1 cellular context compared by ENCODE assay signal in the genomic region with DNA sequence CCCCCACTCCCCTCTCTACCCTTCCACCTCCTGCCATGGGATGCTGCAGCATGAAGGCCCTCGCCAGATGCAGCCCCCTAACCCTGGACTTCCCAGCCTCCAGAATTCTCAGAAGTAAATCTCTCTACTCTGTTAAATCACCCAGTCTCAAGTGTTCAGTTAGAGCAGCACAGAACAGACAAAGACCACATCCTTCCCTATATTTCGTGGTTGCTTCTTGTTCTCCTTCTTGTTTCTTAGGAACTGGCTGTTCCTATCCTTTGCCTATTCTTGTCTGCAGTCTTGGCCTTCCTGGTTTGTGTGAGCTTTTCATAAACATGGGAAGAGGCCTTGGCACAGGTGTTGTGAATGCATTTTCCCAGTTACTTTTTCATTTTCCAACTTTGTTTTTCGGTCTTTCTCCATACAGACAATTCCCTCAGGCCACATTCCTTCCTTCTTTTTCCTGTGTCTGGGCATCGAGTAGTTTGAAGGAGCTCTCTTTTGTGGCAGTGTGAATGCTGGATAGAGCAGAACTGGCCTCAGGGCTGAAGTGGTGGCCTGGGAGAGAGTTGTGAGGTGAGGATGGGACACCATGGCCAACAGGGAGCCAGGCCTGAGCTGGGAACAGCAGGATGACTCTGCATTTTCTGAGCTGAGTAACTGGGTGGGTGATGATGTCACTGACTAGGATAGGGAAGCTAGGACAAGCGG.
TF ChIP-seq lines count a peak whose summit lies in the region.

No MANE protein-coding gene starts in this region.

TF ChIP-seq in HepG2, 621 proteins besides CTCF, POLR2A, EP300 and RAD21:
- TF ChIP-seq, protein P1, sequence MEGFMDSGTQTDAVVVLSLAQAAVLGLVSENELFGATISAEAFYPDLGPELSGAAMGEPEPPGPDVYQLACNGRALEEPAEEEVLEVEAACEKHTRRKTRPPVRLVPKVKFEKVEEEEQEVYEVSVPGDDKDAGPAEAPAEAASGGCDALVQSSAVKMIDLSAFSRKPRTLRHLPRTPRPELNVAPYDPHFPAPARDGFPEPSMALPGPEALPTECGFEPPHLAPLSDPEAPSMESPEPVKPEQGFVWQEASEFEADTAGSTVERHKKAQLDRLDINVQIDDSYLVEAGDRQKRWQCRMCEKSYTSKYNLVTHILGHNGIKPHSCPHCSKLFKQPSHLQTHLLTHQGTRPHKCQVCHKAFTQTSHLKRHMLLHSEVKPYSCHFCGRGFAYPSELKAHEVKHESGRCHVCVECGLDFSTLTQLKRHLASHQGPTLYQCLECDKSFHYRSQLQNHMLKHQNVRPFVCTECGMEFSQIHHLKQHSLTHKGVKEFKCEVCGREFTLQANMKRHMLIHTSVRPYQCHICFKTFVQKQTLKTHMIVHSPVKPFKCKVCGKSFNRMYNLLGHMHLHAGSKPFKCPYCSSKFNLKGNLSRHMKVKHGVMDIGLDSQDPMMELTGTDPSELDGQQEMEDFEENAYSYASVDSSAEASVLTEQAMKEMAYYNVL (CRISPR knock-in tag; IDR thresholded peaks at IDR 0.05; ENCODE audit: borderline replicate concordance) = 0 out of 2 replicates have a peak, but pooled peaks have one; percentile 22
- 0 out of 2 replicates have a peak, but pooled peaks have one; percentile 23 for TF ChIP-seq ZFX (CRISPR knock-in tag; IDR thresholded peaks at IDR 0.05; ENCODE audit: low read depth)
- peak; percentile 91 for TF ChIP-seq MAFG (CRISPR knock-in tag; IDR thresholded peaks at IDR 0.05)
- no peak for TF ChIP-seq CCDC6 (CRISPR knock-in tag; IDR thresholded peaks at IDR 0.05)
- peak; percentile 72 for TF ChIP-seq CREB1 (IDR thresholded peaks at IDR 0.05)
- TF ChIP-seq CREB1 (CRISPR knock-in tag; IDR thresholded peaks at IDR 0.05) = no peak
- no peak for TF ChIP-seq SMAD1 (CRISPR knock-in tag; IDR thresholded peaks at IDR 0.05; ENCODE audit: borderline replicate concordance, low read depth)
- peak; percentile 97 for TF ChIP-seq NFE2 (CRISPR knock-in tag; IDR thresholded peaks at IDR 0.05)
- TF ChIP-seq, protein P2, sequence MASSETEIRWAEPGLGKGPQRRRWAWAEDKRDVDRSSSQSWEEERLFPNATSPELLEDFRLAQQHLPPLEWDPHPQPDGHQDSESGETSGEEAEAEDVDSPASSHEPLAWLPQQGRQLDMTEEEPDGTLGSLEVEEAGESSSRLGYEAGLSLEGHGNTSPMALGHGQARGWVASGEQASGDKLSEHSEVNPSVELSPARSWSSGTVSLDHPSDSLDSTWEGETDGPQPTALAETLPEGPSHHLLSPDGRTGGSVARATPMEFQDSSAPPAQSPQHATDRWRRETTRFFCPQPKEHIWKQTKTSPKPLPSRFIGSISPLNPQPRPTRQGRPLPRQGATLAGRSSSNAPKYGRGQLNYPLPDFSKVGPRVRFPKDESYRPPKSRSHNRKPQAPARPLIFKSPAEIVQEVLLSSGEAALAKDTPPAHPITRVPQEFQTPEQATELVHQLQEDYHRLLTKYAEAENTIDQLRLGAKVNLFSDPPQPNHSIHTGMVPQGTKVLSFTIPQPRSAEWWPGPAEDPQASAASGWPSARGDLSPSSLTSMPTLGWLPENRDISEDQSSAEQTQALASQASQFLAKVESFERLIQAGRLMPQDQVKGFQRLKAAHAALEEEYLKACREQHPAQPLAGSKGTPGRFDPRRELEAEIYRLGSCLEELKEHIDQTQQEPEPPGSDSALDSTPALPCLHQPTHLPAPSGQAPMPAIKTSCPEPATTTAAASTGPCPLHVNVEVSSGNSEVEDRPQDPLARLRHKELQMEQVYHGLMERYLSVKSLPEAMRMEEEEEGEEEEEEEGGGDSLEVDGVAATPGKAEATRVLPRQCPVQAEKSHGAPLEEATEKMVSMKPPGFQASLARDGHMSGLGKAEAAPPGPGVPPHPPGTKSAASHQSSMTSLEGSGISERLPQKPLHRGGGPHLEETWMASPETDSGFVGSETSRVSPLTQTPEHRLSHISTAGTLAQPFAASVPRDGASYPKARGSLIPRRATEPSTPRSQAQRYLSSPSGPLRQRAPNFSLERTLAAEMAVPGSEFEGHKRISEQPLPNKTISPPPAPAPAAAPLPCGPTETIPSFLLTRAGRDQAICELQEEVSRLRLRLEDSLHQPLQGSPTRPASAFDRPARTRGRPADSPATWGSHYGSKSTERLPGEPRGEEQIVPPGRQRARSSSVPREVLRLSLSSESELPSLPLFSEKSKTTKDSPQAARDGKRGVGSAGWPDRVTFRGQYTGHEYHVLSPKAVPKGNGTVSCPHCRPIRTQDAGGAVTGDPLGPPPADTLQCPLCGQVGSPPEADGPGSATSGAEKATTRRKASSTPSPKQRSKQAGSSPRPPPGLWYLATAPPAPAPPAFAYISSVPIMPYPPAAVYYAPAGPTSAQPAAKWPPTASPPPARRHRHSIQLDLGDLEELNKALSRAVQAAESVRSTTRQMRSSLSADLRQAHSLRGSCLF (CRISPR knock-in tag; IDR thresholded peaks at IDR 0.05; ENCODE audit: borderline replicate concordance) = no peak
- peak; percentile 98 for TF ChIP-seq NFE2L2 (IDR thresholded peaks at IDR 0.05; ENCODE audit: low read length)
- TF ChIP-seq ATF7 (IDR thresholded peaks at IDR 0.05) = peak; percentile 85
- no peak for TF ChIP-seq ATF7 (CRISPR knock-in tag; IDR thresholded peaks at IDR 0.05)
- TF ChIP-seq, protein P3, sequence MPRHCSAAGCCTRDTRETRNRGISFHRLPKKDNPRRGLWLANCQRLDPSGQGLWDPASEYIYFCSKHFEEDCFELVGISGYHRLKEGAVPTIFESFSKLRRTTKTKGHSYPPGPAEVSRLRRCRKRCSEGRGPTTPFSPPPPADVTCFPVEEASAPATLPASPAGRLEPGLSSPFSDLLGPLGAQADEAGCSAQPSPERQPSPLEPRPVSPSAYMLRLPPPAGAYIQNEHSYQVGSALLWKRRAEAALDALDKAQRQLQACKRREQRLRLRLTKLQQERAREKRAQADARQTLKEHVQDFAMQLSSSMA (CRISPR knock-in tag; IDR thresholded peaks at IDR 0.05) = no peak
- peak; percentile 82 to 95 for TF ChIP-seq MAFK (conservative IDR thresholded peaks at IDR 0.05 in 1 of 2, IDR thresholded peaks at IDR 0.05 in 1 of 2; ENCODE audit: low read length in 2 of 2)
- TF ChIP-seq MAFF (IDR thresholded peaks at IDR 0.05; ENCODE audit: low read depth, low read length) = peak; percentile 86
- TF ChIP-seq FOSL2 (CRISPR knock-in tag; IDR thresholded peaks at IDR 0.05) = peak; percentile 47; the same call in 1 of the 2 replicates
- TF ChIP-seq, protein P4, sequence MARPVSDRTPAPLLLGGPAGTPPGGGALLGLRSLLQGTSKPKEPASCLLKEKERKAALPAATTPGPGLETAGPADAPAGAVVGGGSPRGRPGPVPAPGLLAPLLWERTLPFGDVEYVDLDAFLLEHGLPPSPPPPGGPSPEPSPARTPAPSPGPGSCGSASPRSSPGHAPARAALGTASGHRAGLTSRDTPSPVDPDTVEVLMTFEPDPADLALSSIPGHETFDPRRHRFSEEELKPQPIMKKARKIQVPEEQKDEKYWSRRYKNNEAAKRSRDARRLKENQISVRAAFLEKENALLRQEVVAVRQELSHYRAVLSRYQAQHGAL (CRISPR knock-in tag; IDR thresholded peaks at IDR 0.05; ENCODE audit: not compliant biosample characterization) = no peak
- no peak for TF ChIP-seq ZNF430 (CRISPR knock-in tag; IDR thresholded peaks at IDR 0.05)
- TF ChIP-seq DNMT3B (CRISPR knock-in tag; conservative IDR thresholded peaks at IDR 0.05) = no peak
- peak; percentile 36 for TF ChIP-seq MED8 (CRISPR knock-in tag; IDR thresholded peaks at IDR 0.05; ENCODE audit: insufficient replicate concordance)
- TF ChIP-seq, protein P5, sequence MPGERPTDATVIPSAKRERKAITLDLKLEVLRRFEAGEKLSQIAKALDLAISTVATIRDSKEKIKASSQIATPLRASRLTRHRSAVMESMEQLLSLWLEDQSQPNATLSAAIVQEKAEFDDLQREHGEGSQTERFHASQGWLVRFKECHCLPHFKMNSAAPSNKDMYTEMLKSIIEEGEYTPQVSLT (CRISPR knock-in tag; IDR thresholded peaks at IDR 0.05; ENCODE audit: borderline replicate concordance, low read depth) = no peak
- TF ChIP-seq, protein P6, sequence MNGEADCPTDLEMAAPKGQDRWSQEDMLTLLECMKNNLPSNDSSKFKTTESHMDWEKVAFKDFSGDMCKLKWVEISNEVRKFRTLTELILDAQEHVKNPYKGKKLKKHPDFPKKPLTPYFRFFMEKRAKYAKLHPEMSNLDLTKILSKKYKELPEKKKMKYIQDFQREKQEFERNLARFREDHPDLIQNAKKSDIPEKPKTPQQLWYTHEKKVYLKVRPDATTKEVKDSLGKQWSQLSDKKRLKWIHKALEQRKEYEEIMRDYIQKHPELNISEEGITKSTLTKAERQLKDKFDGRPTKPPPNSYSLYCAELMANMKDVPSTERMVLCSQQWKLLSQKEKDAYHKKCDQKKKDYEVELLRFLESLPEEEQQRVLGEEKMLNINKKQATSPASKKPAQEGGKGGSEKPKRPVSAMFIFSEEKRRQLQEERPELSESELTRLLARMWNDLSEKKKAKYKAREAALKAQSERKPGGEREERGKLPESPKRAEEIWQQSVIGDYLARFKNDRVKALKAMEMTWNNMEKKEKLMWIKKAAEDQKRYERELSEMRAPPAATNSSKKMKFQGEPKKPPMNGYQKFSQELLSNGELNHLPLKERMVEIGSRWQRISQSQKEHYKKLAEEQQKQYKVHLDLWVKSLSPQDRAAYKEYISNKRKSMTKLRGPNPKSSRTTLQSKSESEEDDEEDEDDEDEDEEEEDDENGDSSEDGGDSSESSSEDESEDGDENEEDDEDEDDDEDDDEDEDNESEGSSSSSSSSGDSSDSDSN (CRISPR knock-in tag; IDR thresholded peaks at IDR 0.05) = no peak
